In the genomic region with DNA sequence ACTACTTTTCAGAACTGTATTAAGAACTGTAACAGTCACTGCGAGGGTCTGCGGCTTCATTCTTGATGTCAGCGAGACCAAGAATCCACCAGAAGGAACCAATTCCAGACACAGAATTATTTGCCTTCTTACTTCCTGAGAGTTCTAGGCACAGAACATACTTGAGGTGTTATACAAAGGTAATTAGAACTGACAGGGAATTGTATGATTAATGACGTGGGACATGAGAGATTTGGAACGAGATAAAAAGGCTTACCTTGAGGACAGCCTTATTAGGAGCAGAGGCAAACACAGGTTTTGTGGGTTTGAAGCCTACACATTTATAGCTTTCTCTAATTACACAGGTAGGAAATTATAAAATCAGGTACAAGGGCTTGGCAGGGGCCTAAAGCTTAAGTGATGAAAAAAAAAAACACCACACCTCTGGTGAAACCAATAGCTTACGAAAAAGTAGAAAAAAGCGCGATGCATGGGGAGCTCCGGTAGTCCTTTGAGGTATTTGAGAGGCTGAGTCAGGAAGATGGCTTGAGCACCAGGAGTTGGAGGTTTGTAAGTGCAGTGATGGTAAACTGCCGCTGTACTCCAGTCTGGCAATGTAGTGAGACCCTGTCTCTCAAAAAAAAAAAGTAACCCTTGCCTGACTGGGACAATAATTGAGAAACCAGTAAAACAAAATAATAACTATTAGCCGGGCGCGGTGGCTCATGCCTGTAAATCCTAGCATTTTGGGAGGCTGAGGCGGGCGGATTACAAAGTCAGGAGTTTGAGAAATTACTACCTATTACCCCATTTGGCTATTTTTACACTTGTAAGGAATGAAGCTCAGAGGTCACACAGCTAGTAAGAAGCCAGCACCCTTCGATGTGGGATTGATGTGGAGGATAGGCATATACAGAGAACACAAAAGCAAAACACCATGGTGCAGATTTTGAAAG, we compare ENCODE assay signal across 8 cellular contexts. TPM values are rescaled to one million over a fixed set of nuclear protein-coding genes. Genes with fewer than 3 reads are reported as not detected.
A peak's percentile ranks its signal among the peaks of the same experiment; 100 is the strongest.
DNase-seq lines count a peak whose midpoint lies in the region; ATAC-seq and TF ChIP-seq lines count a peak whose summit lies in the region.

No MANE protein-coding gene starts in this region.

- H3K4me1 Mint-ChIP-seq in dendritic cell treated with granulocyte-macrophage colony-stimulating factor and Interleukin-4, amounts not matched to agents 40 ng/mL and 50 ng/mL, for 4 days (ENCODE audit: low read depth), result peaks cover 23% of the 10 kb centered on the region
- H3K4me1 Mint-ChIP-seq in neural crest cell, result peaks cover 35% of the 10 kb centered on the region

- H4K20me1 ChIP-seq in PC-3 (ENCODE audit: low read length), result no peaks in the 10 kb centered on the region

- POLR2A ChIA-PET in PC-3 (lab: Charles Lee; ENCODE audit: unreplicated experiment), result interaction anchor here (0.6 to 0.7 kb wide), 10 partner anchors 8 to 903 kb away, joined by 3 to 13 read pairs (median 4); no protein-coding TSS in a partner anchor

- H3K9me2 ChIP-seq in PC-3 (replicated peaks; ENCODE audit: low read length), result no peaks in the 10 kb centered on the region

- H3K9me3 Mint-ChIP-seq in dendritic cell treated with granulocyte-macrophage colony-stimulating factor and Interleukin-4, amounts not matched to agents 40 ng/mL and 50 ng/mL, for 4 days, result peaks cover 8% of the 10 kb centered on the region
- H3K9me3 Mint-ChIP-seq in neural crest cell, result peaks cover 2% of the 10 kb centered on the region

- peaks cover 27% of the 10 kb centered on the region for H3K36me3 Mint-ChIP-seq in dendritic cell treated with granulocyte-macrophage colony-stimulating factor and Interleukin-4, amounts not matched to agents 40 ng/mL and 50 ng/mL, for 4 days (ENCODE audit: low read depth)
- peaks cover 12% of the 10 kb centered on the region for H3K36me3 Mint-ChIP-seq in neural crest cell (ENCODE audit: low read depth)

- H3K4me1 ChIP-seq in PC-3 (ENCODE audit: insufficient read depth, low read length), result peaks cover 31% of the 10 kb centered on the region

- peak overlapping the region; percentile 80 for H3K4me2 ChIP-seq in PC-3 (ENCODE audit: low read length)

- peak; percentile 62 for DNase-seq in PC-3
- DNase-seq in neural crest cell (ENCODE audit: low read depth, low spot score), result no peak
- no peak for DNase-seq in erythroblast (lab: John Stamatoyannopoulos, UW)
- DNase-seq in substantia nigra (lab: John Stamatoyannopoulos, UW), result no peak
- no peak for DNase-seq in A172 (ENCODE audit: low spot score)
- DNase-seq in NCI-H2081 treated with DMSO at 0.1 percent for 48 hours (lab: John Stamatoyannopoulos, UW), result no peak

- H2AFZ ChIP-seq in PC-3 (ENCODE audit: low read length), result peak overlapping the region; percentile 62

- H3K27ac ChIP-seq in PC-3 (ENCODE audit: low read length) (peak overlapping the region; percentile 33; the same call in 1 of the 2 replicates), substantia nigra (ENCODE audit: low read depth, low read length, poor library complexity, severe bottlenecking) (no peak overlapping the region)

- peak overlapping the region; percentile 90 for H3K27ac Mint-ChIP-seq in dendritic cell treated with granulocyte-macrophage colony-stimulating factor and Interleukin-4, amounts not matched to agents 40 ng/mL and 50 ng/mL, for 4 days
- peak overlapping the region; percentile 54 for H3K27ac Mint-ChIP-seq in neural crest cell (ENCODE audit: unreplicated experiment)

- peaks cover 5% of the 10 kb centered on the region for H3K27me3 Mint-ChIP-seq in dendritic cell treated with granulocyte-macrophage colony-stimulating factor and Interleukin-4, amounts not matched to agents 40 ng/mL and 50 ng/mL, for 4 days
- no peaks in the 10 kb centered on the region for H3K27me3 Mint-ChIP-seq in neural crest cell (ENCODE audit: low read depth)

- peak overlapping the region; percentile 96 for H3K4me3 Mint-ChIP-seq in dendritic cell treated with granulocyte-macrophage colony-stimulating factor and Interleukin-4, amounts not matched to agents 40 ng/mL and 50 ng/mL, for 4 days
- H3K4me3 Mint-ChIP-seq in neural crest cell, result peak overlapping the region; percentile 95

- H3K9me3 ChIP-seq in PC-3 (ENCODE audit: low read length), result no peaks in the 10 kb centered on the region

- no peak for TF ChIP-seq POLR2A in erythroblast (IDR thresholded peaks at IDR 0.05; ENCODE audit: low read length)

- no peaks in the 10 kb centered on the region for H3F3A ChIP-seq in PC-3 (ENCODE audit: low read length, unreplicated experiment)

- no peak for TF ChIP-seq CTCF in PC-3 (conservative IDR thresholded peaks at IDR 0.05; ENCODE audit: low read depth, low read length)
- no peak for TF ChIP-seq CTCF in neural crest cell (conservative IDR thresholded peaks at IDR 0.05)

- no peaks in the 10 kb centered on the region for H3K36me3 ChIP-seq in PC-3 (ENCODE audit: low read depth, low read length)

- ATAC-seq in PC-3, result peak; percentile 12

- peak overlapping the region; percentile 74 for H3K9ac ChIP-seq in PC-3 (ENCODE audit: low read length)

- H3K4me3 ChIP-seq in GM08714 (ENCODE audit: low read length), result peak overlapping the region; percentile 93; the same call in 1 of the 2 replicates
- peak overlapping the region; percentile 67 for H3K4me3 ChIP-seq in PC-3 (ENCODE audit: low read length)

- H3K79me2 ChIP-seq in PC-3 (ENCODE audit: low read length), result peaks cover 29% of the 10 kb centered on the region

- BruUV-seq in PC-3 (replicated peaks; lab: Mats Ljungman, UMichigan), result no TSS peak

- H3K27me3 ChIP-seq in PC-3 (ENCODE audit: low read length), result no peaks in the 10 kb centered on the region

- intact Hi-C loops in PC-3 (cut with micrococcal nuclease), result loop anchor here (2.0 to 10.0 kb wide), 5 partner anchors 59 to 641 kb away; a partner anchor contains a TSS
- intact Hi-C loops in dendritic cell treated with granulocyte-macrophage colony-stimulating factor and Interleukin-4, amounts not matched to agents 40 ng/mL and 50 ng/mL, for 4 days (cut with micrococcal nuclease), result no loop called here

- CTCF ChIA-PET in PC-3 (lab: Charles Lee), result interaction anchor here (0.6 to 1.5 kb wide), 7 partner anchors 21 to 155 kb away, joined by 3 to 5 read pairs (median 3); no protein-coding TSS in a partner anchor

RNA-seq across cellular contexts. Expression of a gene that starts 0.8 kb away (rescaled TPM):
- total RNA-seq in PC-3 (2014; rRNA removed) (39.0 and 46.0 TPM in 2 replicates), neural crest cell (24.4 and 25.9 TPM in 2 replicates)
- 14.5 and 17.0 TPM in 2 replicates for total RNA-seq in A172 (2014; rRNA removed; shearing (Covaris generic))

RNA-seq across cellular contexts. Expression of a gene that starts 9.5 kb away (rescaled TPM):
- total RNA-seq in PC-3 (2014; rRNA removed) (0.15 and 2.2 TPM in 2 replicates), neural crest cell (not detected in 2 replicates)
- total RNA-seq in A172 (2014; rRNA removed; shearing (Covaris generic)), result not detected in 2 replicates

RNA-seq across cellular contexts. Expression of a gene that starts 23.5 kb away (rescaled TPM):
- total RNA-seq in PC-3 (2014; rRNA removed) (3.9 and 5.1 TPM in 2 replicates), neural crest cell (0.98 TPM in 2 replicates)
- total RNA-seq in A172 (2014; rRNA removed; shearing (Covaris generic)), result not detected in 2 replicates

RNA-seq across cellular contexts. Expression of a gene that starts 31.3 kb away (rescaled TPM):
- 1.1 and 1.4 TPM in 2 replicates for total RNA-seq in PC-3 (2014; rRNA removed)
- total RNA-seq in neural crest cell, result 6.8 and 8.0 TPM in 2 replicates
- total RNA-seq in A172 (2014; rRNA removed; shearing (Covaris generic)), result 1.1 and 4.3 TPM in 2 replicates

RNA-seq across cellular contexts. Expression of a gene that starts 44.1 kb away (rescaled TPM):
- total RNA-seq in PC-3 (2014; rRNA removed), result not detected in 2 replicates
- total RNA-seq in neural crest cell, result not detected in 2 replicates
- not detected in 2 replicates for total RNA-seq in A172 (2014; rRNA removed; shearing (Covaris generic))
